12 cellular contexts compared by ENCODE assay signal in genomic region chr5:160262665-160263064, GRCh38. TPM values are rescaled to one million over a fixed set of nuclear protein-coding genes. Genes with fewer than 3 reads are reported as not detected.
DNase-seq lines count a peak whose midpoint lies in the region; ATAC-seq, FAIRE-seq and TF ChIP-seq lines count a peak whose summit lies in the region.
"Had no signal": no experiment of that assay in that cellular context is flagged by ENCODE, and none has a peak within 500 bp of the region (broad histone marks: within the 10 kb centered on the region; RNA-seq: fewer than 3 reads in every experiment).

No MANE protein-coding gene starts in this region.

- POLR2A ChIA-PET in CD4-positive, alpha-beta memory T cell (lab: Charles Lee; ENCODE audit: partially characterized antibody) = no interaction called here

- DNase-seq in NCI-H2171 treated with DMSO at 0.1 percent for 48 hours (lab: John Stamatoyannopoulos, UW) = peak; percentile 75
- DNase-seq in erythroblast (lab: John Stamatoyannopoulos, UW) = peak; percentile 86 to 88
- DNase-seq in small intestine = peak; percentile 42
- DNase-seq in uterus = no peak
- no peak for DNase-seq in CD4-positive, alpha-beta memory T cell
- DNase-seq: caudate nucleus, mammary epithelial cell, NCI-H446 treated with DMSO at 0.1 percent for 48 hours, T-helper 1 cell had no signal

- CTCF ChIA-PET in CD4-positive, alpha-beta memory T cell (lab: Charles Lee; ENCODE audit: partially characterized antibody) = interaction anchor here (1.6 kb wide), 1 partner anchor 10 kb away, joined by 3 read pairs; no protein-coding TSS in a partner anchor

- TF ChIP-seq CTCF in uterus (IDR thresholded peaks at IDR 0.05) = no peak

- whole genome bisulfite sequencing in small intestine, 3 donors = 9 to 26% (median 25%) methylated on average over 6 of the region's 6 CpGs

- H3K27me3 ChIP-seq in small intestine (ENCODE audit: control insufficient read depth in 2 of 2, insufficient read depth in 2 of 2, low read length in 2 of 2) (no peaks in the 10 kb centered on the region), uterus (no peaks in the 10 kb centered on the region)
- no peaks in the 10 kb centered on the region for H3K27me3 ChIP-seq in CD4-positive, alpha-beta memory T cell (ENCODE audit: insufficient read depth, low read length)

- ATAC-seq in GM18868 (IDR thresholded peaks at IDR 0.05; ENCODE audit: unreplicated experiment) (peak; percentile 43), HG02623 (IDR thresholded peaks at IDR 0.05; ENCODE audit: unreplicated experiment) (no peak)

- H3K4me3 ChIP-seq in small intestine (ENCODE audit: low read depth in 1 of 2, low read length in 2 of 2) = no peak overlapping the region
- no peak overlapping the region for H3K4me3 ChIP-seq in uterus
- H3K4me3 ChIP-seq in CD4-positive, alpha-beta memory T cell (ENCODE audit: low read length in 2 of 2) = no peak overlapping the region
- H3K4me3 ChIP-seq: skin epidermis had no signal

- H3K27me3 Mint-ChIP-seq in CD4-positive, alpha-beta memory T cell = peaks cover 6 to 8% of the 10 kb centered on the region in 2 donors

- no peak overlapping the region for H3K27ac Mint-ChIP-seq in CD4-positive, alpha-beta memory T cell

- peaks cover 0 to 2% (median 0%) of the 10 kb centered on the region in 4 donors for H3K4me1 Mint-ChIP-seq in CD4-positive, alpha-beta memory T cell

- H3K4me3 Mint-ChIP-seq in CD4-positive, alpha-beta memory T cell = no peak overlapping the region

- H3K36me3 ChIP-seq in small intestine (ENCODE audit: control insufficient read depth in 2 of 2, insufficient read depth in 2 of 2, low read length in 2 of 2) (no peaks in the 10 kb centered on the region), uterus (no peaks in the 10 kb centered on the region)
- H3K36me3 ChIP-seq in CD4-positive, alpha-beta memory T cell (ENCODE audit: insufficient read depth, low read length) = no peaks in the 10 kb centered on the region

- no peaks in the 10 kb centered on the region for H3K9me3 ChIP-seq in small intestine (ENCODE audit: control insufficient read depth, low read depth)
- H3K9me3 ChIP-seq in uterus = no peaks in the 10 kb centered on the region
- no peaks in the 10 kb centered on the region for H3K9me3 ChIP-seq in CD4-positive, alpha-beta memory T cell (ENCODE audit: control insufficient read depth in 1 of 2, low read length in 2 of 2)

- H3K27ac ChIP-seq in small intestine (ENCODE audit: low read depth in 1 of 2, low read length in 1 of 2) (no peak overlapping the region), uterus (no peak overlapping the region)
- no peak overlapping the region for H3K27ac ChIP-seq in CD4-positive, alpha-beta memory T cell (ENCODE audit: low read depth, low read length)
- H3K27ac ChIP-seq: skin epidermis had no signal

- peak; percentile 33 for TF ChIP-seq POLR2A in erythroblast (IDR thresholded peaks at IDR 0.05; ENCODE audit: low read length)
- TF ChIP-seq POLR2A in uterus (IDR thresholded peaks at IDR 0.05) = no peak

- H3K4me1 ChIP-seq in small intestine (ENCODE audit: control insufficient read depth in 2 of 2, insufficient read depth in 1 of 2, low read depth in 1 of 2, low read length in 1 of 2) (peaks cover 8% of the 10 kb centered on the region in 2 donors), uterus (no peaks in the 10 kb centered on the region)
- H3K4me1 ChIP-seq in CD4-positive, alpha-beta memory T cell (ENCODE audit: insufficient read depth, low read length) = no peaks in the 10 kb centered on the region

- intact Hi-C loops in uterus (cut with DNase I; ENCODE audit: low total_unique reads) = no loop called here
- intact Hi-C loops in CD4-positive, alpha-beta memory T cell (cut with micrococcal nuclease) = no loop called here

- no peaks in the 10 kb centered on the region for H3K36me3 Mint-ChIP-seq in CD4-positive, alpha-beta memory T cell

- no peak for FAIRE-seq in small intestine (lab: Jason Lieb, UNC)

- H3K9me3 Mint-ChIP-seq in CD4-positive, alpha-beta memory T cell = no peaks in the 10 kb centered on the region

RNA-seq across cellular contexts. Expression of gene FABP6, which starts 33.4 kb away (rescaled TPM):
- 1 to 10 TPM in 1 of 3 donors, not detected in 2; 1.5 TPM for polyA plus RNA-seq in small intestine
- total RNA-seq in uterus = under 1 TPM in 2 of 4 donors, not detected in 2; 0.59 to 0.76 TPM
- not detected for total RNA-seq in CD4-positive, alpha-beta memory T cell
- not detected for polyA plus RNA-seq in CD4-positive, alpha-beta memory T cell
- total RNA-seq: mammary epithelial cell had no signal
- polyA plus RNA-seq: mammary epithelial cell had no signal

RNA-seq across cellular contexts. Expression of gene CCNJL, which starts 49.7 kb away (rescaled TPM):
- polyA plus RNA-seq in small intestine = 1 to 10 TPM in 1 of 3 donors, under 1 TPM in 2; 0.22 to 2.5 (median 0.54) TPM
- 1 to 10 TPM in 2 of 4 donors, under 1 TPM in 1, not detected in 1; under 0.01 to 5.8 (median 2.6) TPM for total RNA-seq in uterus
- total RNA-seq in CD4-positive, alpha-beta memory T cell = not detected
- not detected for polyA plus RNA-seq in CD4-positive, alpha-beta memory T cell

Comparison
In these comparisons a context has a peak if more than half of its experiments do, and no peak if none do; other contexts are left out.
1. DNase-seq: peak in NCI-H2171 treated with DMSO at 0.1 percent for 48 hours (single experiment), erythroblast (2 of 2) and small intestine (single experiment); none in uterus (0 of 2) and CD4-positive, alpha-beta memory T cell (0 of 5).